In the genomic region with DNA sequence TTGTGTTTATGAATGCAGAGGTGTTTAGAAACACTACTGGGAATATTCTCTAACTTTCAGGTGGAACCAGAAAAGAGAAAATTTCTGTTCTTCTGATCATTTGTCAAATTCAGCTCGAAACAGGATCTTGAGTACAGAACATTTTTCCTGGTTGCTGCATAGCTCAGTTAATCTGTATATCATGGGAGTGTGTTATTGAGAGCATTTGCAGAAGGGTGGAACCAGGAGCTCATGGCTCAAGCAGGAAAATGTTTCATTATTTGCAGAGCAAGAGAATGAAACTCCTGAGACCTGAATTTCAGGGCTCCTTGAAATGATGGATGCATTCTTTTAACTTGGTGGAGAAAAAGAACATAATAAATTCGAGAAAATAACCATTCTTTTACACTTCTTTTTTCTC, we compare ENCODE assay signal across 18 cellular contexts.
"Had no signal": no experiment of that assay in that cellular context is flagged by ENCODE, and none has a peak within 500 bp of the region (broad histone marks: within the 10 kb centered on the region; RNA-seq: fewer than 3 reads in every experiment).

No MANE protein-coding gene starts in this region.

- H3K9me3 ChIP-seq: lower lobe of right lung, psoas muscle had no signal

- DNase-seq: activated CD4-positive, alpha-beta T cell treated with anti-CD3 and anti-CD28 coated beads, Interleukin-2, amount 50 U/mL, for 4 hours; activated CD8-positive, alpha-beta memory T cell treated with anti-CD3 and anti-CD28 coated beads, Interleukin-2, amount 10 ng/mL, durations not matched to agents 7 days and 5 days; activated effector memory CD4-positive, alpha-beta T cell treated with anti-CD3 and anti-CD28 coated beads, Interleukin-2, amount 50 U/mL, for 16 hours; activated naive CD8-positive, alpha-beta T cell treated with anti-CD3 and anti-CD28 coated beads for 36 hours; activated T-cell treated with anti-CD3 and anti-CD28 coated beads, Interleukin-2, amount 50 U/mL, for 24 hours; anterior cingulate cortex; cortex of kidney; effector memory CD8-positive, alpha-beta T cell; kidney glomerular epithelial cell; lower lobe of right lung; midbrain; naive thymus-derived CD4-positive, alpha-beta T cell; nucleus accumbens; psoas muscle; SIG-M5; stimulated activated CD4-positive, alpha-beta T cell treated with anti-CD3 and anti-CD28 coated beads, Interleukin-4, amount 100 ng/mL, for 24 hours; T-helper 2 cell had no signal

- H3K4me3 Mint-ChIP-seq: activated CD8-positive, alpha-beta memory T cell treated with anti-CD3 and anti-CD28 coated beads, Interleukin-2, amount 10 ng/mL, durations not matched to agents 7 days and 5 days; activated naive CD8-positive, alpha-beta T cell treated with anti-CD3 and anti-CD28 coated beads for 36 hours; activated T-cell treated with anti-CD3 and anti-CD28 coated beads, Interleukin-2, amount 50 U/mL, for 24 hours; effector memory CD8-positive, alpha-beta T cell; naive thymus-derived CD4-positive, alpha-beta T cell; stimulated activated naive CD8-positive, alpha-beta T cell treated with anti-CD3 and anti-CD28 coated beads, Interleukin-15, Interleukin-2, amounts not matched to agents 100 ng/mL and 50 ng/mL, for 24 hours had no signal

- H3K27ac Mint-ChIP-seq: activated CD8-positive, alpha-beta memory T cell treated with anti-CD3 and anti-CD28 coated beads, Interleukin-2, amount 10 ng/mL, durations not matched to agents 7 days and 5 days; activated naive CD8-positive, alpha-beta T cell treated with anti-CD3 and anti-CD28 coated beads for 36 hours; activated T-cell treated with anti-CD3 and anti-CD28 coated beads, Interleukin-2, amount 50 U/mL, for 24 hours; effector memory CD8-positive, alpha-beta T cell; naive thymus-derived CD4-positive, alpha-beta T cell; stimulated activated naive CD8-positive, alpha-beta T cell treated with anti-CD3 and anti-CD28 coated beads, Interleukin-15, Interleukin-2, amounts not matched to agents 100 ng/mL and 50 ng/mL, for 24 hours had no signal

- ATAC-seq: activated CD8-positive, alpha-beta memory T cell treated with anti-CD3 and anti-CD28 coated beads, Interleukin-2, amount 10 ng/mL, durations not matched to agents 7 days and 5 days; effector memory CD8-positive, alpha-beta T cell; lower lobe of right lung; naive thymus-derived CD4-positive, alpha-beta T cell; psoas muscle had no signal

- H3K36me3 ChIP-seq: lower lobe of right lung had no signal

- H3K9me3 Mint-ChIP-seq: activated naive CD8-positive, alpha-beta T cell treated with anti-CD3 and anti-CD28 coated beads for 36 hours; activated T-cell treated with anti-CD3 and anti-CD28 coated beads, Interleukin-2, amount 50 U/mL, for 24 hours; effector memory CD8-positive, alpha-beta T cell; naive thymus-derived CD4-positive, alpha-beta T cell; stimulated activated naive CD8-positive, alpha-beta T cell treated with anti-CD3 and anti-CD28 coated beads, Interleukin-15, Interleukin-2, amounts not matched to agents 100 ng/mL and 50 ng/mL, for 24 hours had no signal

- H3K27me3 Mint-ChIP-seq: activated CD8-positive, alpha-beta memory T cell treated with anti-CD3 and anti-CD28 coated beads, Interleukin-2, amount 10 ng/mL, durations not matched to agents 7 days and 5 days; activated naive CD8-positive, alpha-beta T cell treated with anti-CD3 and anti-CD28 coated beads for 36 hours; activated T-cell treated with anti-CD3 and anti-CD28 coated beads, Interleukin-2, amount 50 U/mL, for 24 hours; effector memory CD8-positive, alpha-beta T cell; naive thymus-derived CD4-positive, alpha-beta T cell; stimulated activated naive CD8-positive, alpha-beta T cell treated with anti-CD3 and anti-CD28 coated beads, Interleukin-15, Interleukin-2, amounts not matched to agents 100 ng/mL and 50 ng/mL, for 24 hours had no signal

- H3K27ac ChIP-seq: lower lobe of right lung had no signal

- H3K4me3 ChIP-seq: lower lobe of right lung had no signal
